ENCODE assay signal across 15 cellular contexts in genomic region chr5:113278976-113279375, GRCh38.
DNase-seq lines count a peak whose midpoint lies in the region; ATAC-seq, FAIRE-seq and TF ChIP-seq lines count a peak whose summit lies in the region.
"Had no signal": no experiment of that assay in that cellular context is flagged by ENCODE, and none has a peak within 500 bp of the region (broad histone marks: within the 10 kb centered on the region; RNA-seq: fewer than 3 reads in every experiment).

No MANE protein-coding gene starts in this region.

- no peak overlapping the region for H2BK15ac ChIP-seq in IMR-90 (ENCODE audit: low read depth, low read length)

- intact Hi-C loops in IMR-90 (cut with micrococcal nuclease) = no loop called here

- H3K4me1 ChIP-seq in IMR-90 (ENCODE audit: control insufficient read depth, insufficient read depth, low read length) (peaks cover 5% of the 10 kb centered on the region), astrocyte (ENCODE audit: insufficient read depth, low read length) (peaks cover 10% of the 10 kb centered on the region), GM23338 (ENCODE audit: insufficient read depth) (peaks cover 28% of the 10 kb centered on the region)

- in situ Hi-C loops in IMR-90 (cut with MboI; ENCODE audit: low sequenced_read_pairs) = no loop called here

- no peak overlapping the region for H2AK5ac ChIP-seq in IMR-90 (ENCODE audit: low read depth, low read length)

- H2AFZ ChIP-seq in IMR-90 (replicated peaks; ENCODE audit: low read length, poor library complexity) (no peak overlapping the region), astrocyte (ENCODE audit: low read depth, low read length) (no peak overlapping the region), GM23338 (no peak overlapping the region)

- no peak overlapping the region for H4K8ac ChIP-seq in IMR-90 (ENCODE audit: low read depth in 2 of 2, low read length in 2 of 2)

- peak; percentile 90 to 91 for ATAC-seq in activated T-cell treated with anti-CD3 and anti-CD28 coated beads, Interleukin-2, amount 50 U/mL, for 72 hours (replicated peaks in 1 of 2)
- peak; percentile 80 for ATAC-seq in IMR-90 (ENCODE audit: low read depth)
- ATAC-seq in stimulated activated naive B cell treated with anti-CD40 and anti-IgM and Interleukin-4, amounts not matched to agents 10 μg/mL and 1 μg/mL and 100 μg/mL, for 72 hours (replicated peaks) = peak; percentile 58 to 75
- no peak for ATAC-seq in HG03159 (IDR thresholded peaks at IDR 0.05; ENCODE audit: unreplicated experiment)
- ATAC-seq in GM23338 = no peak
- ATAC-seq: Right ventricle myocardium inferior had no signal

- peaks cover 0 to 2% of the 10 kb centered on the region in 2 donors for H3K36me3 Mint-ChIP-seq in activated T-cell treated with anti-CD3 and anti-CD28 coated beads, Interleukin-2, amount 50 U/mL, for 72 hours (ENCODE audit: insufficient read depth in 2 of 2)
- H3K36me3 Mint-ChIP-seq in astrocyte (ENCODE audit: low read depth, unreplicated experiment) = no peaks in the 10 kb centered on the region
- H3K36me3 Mint-ChIP-seq in stimulated activated naive B cell treated with anti-CD40 and anti-IgM and Interleukin-4, amounts not matched to agents 10 μg/mL and 1 μg/mL and 100 μg/mL, for 72 hours = no peaks in the 10 kb centered on the region
- H3K36me3 Mint-ChIP-seq in GM23338 (ENCODE audit: low read depth) = no peaks in the 10 kb centered on the region

- H3K4me1 Mint-ChIP-seq in activated T-cell treated with anti-CD3 and anti-CD28 coated beads, Interleukin-2, amount 50 U/mL, for 72 hours (ENCODE audit: low read depth) = peaks cover 33% of the 10 kb centered on the region
- H3K4me1 Mint-ChIP-seq in astrocyte (ENCODE audit: low read depth, unreplicated experiment) = peaks cover 43% of the 10 kb centered on the region
- peaks cover 0 to 2% of the 10 kb centered on the region in 2 donors for H3K4me1 Mint-ChIP-seq in stimulated activated naive B cell treated with anti-CD40 and anti-IgM and Interleukin-4, amounts not matched to agents 10 μg/mL and 1 μg/mL and 100 μg/mL, for 72 hours
- H3K4me1 Mint-ChIP-seq in GM23338 = peaks cover 56% of the 10 kb centered on the region

- H3K9me3 ChIP-seq in IMR-90 (ENCODE audit: control insufficient read depth, insufficient read depth, low read length) = no peaks in the 10 kb centered on the region
- no peaks in the 10 kb centered on the region for H3K9me3 ChIP-seq in astrocyte (ENCODE audit: insufficient read depth, low read depth, low read length)
- H3K9me3 ChIP-seq: HAP-1, vagina had no signal

- no peak overlapping the region for H3K14ac ChIP-seq in IMR-90 (replicated peaks; ENCODE audit: low read depth, low read length)

- H3F3A ChIP-seq in GM23338 (replicated peaks; ENCODE audit: low read depth) = no peaks in the 10 kb centered on the region; the same call in 1 of the 2 replicates

- H3K79me2 ChIP-seq in astrocyte (ENCODE audit: insufficient read depth, low read length) = peaks cover 66% of the 10 kb centered on the region
- peaks cover 16% of the 10 kb centered on the region; the same call in 1 of the 2 replicates for H3K79me2 ChIP-seq in GM23338 (replicated peaks; ENCODE audit: insufficient read depth)

- H4K20me1 ChIP-seq in IMR-90 (ENCODE audit: insufficient read depth, low read length) (peaks cover 56% of the 10 kb centered on the region), astrocyte (ENCODE audit: insufficient read depth, low read length) (peaks cover 51% of the 10 kb centered on the region), GM23338 (replicated peaks; ENCODE audit: insufficient read depth) (no peaks in the 10 kb centered on the region)

- H3K27ac Mint-ChIP-seq in activated T-cell treated with anti-CD3 and anti-CD28 coated beads, Interleukin-2, amount 50 U/mL, for 72 hours = no peak overlapping the region
- no peak overlapping the region for H3K27ac Mint-ChIP-seq in astrocyte (ENCODE audit: unreplicated experiment)
- no peak overlapping the region for H3K27ac Mint-ChIP-seq in stimulated activated naive B cell treated with anti-CD40 and anti-IgM and Interleukin-4, amounts not matched to agents 10 μg/mL and 1 μg/mL and 100 μg/mL, for 72 hours
- no peak overlapping the region for H3K27ac Mint-ChIP-seq in GM23338
- H3K27ac Mint-ChIP-seq: IgD-negative memory B cell had no signal

- H3K36me3 ChIP-seq in IMR-90 (ENCODE audit: control insufficient read depth, insufficient read depth, low read length) = no peaks in the 10 kb centered on the region; the same call in 1 of the 2 replicates
- H3K36me3 ChIP-seq in astrocyte (ENCODE audit: insufficient read depth, low read length) = no peaks in the 10 kb centered on the region
- H3K36me3 ChIP-seq in GM23338 (ENCODE audit: insufficient read depth) = no peaks in the 10 kb centered on the region
- H3K36me3 ChIP-seq: HAP-1, vagina had no signal

- H3K9me2 ChIP-seq in GM23338 (ENCODE audit: insufficient read depth) = no peaks in the 10 kb centered on the region

- H3K4me2 ChIP-seq in IMR-90 (ENCODE audit: low read depth, low read length) (peak overlapping the region; percentile 76), astrocyte (ENCODE audit: low read length) (peak overlapping the region; percentile 32), GM23338 (no peak overlapping the region)

- H3K4ac ChIP-seq in IMR-90 (ENCODE audit: low read depth, low read length) = no peak overlapping the region

- no peak overlapping the region for H4K91ac ChIP-seq in IMR-90 (ENCODE audit: insufficient read depth, low read depth, low read length)

- no peak overlapping the region for H3K4me3 Mint-ChIP-seq in activated T-cell treated with anti-CD3 and anti-CD28 coated beads, Interleukin-2, amount 50 U/mL, for 72 hours
- H3K4me3 Mint-ChIP-seq in astrocyte (ENCODE audit: unreplicated experiment) (no peak overlapping the region), GM23338 (no peak overlapping the region)
- no peak overlapping the region for H3K4me3 Mint-ChIP-seq in stimulated activated naive B cell treated with anti-CD40 and anti-IgM and Interleukin-4, amounts not matched to agents 10 μg/mL and 1 μg/mL and 100 μg/mL, for 72 hours
- H3K4me3 Mint-ChIP-seq: IgD-negative memory B cell had no signal

- H3K9ac ChIP-seq in IMR-90 (ENCODE audit: low read depth, low read length) = no peak overlapping the region
- H3K9ac ChIP-seq in astrocyte (ENCODE audit: low read length) = no peak overlapping the region

- DNase-seq in activated T-cell treated with anti-CD3 and anti-CD28 coated beads, Interleukin-2, amount 50 U/mL, for 72 hours = peak; percentile 11 to 25
- DNase-seq in activated T-cell treated with anti-CD3 and anti-CD28 coated beads, Interleukin-2, amount 50 U/mL, for 1 hour = no peak
- DNase-seq in IMR-90 (peak; percentile 71), astrocyte (ENCODE audit: low read depth) (peak; percentile 77), COLO829 (ENCODE audit: low spot score) (no peak), GM23338 (ENCODE audit: low spot score) (no peak)
- DNase-seq in stimulated activated naive B cell treated with anti-CD40 and anti-IgM and Interleukin-4, amounts not matched to agents 10 μg/mL and 1 μg/mL and 100 μg/mL, for 72 hours = no peak
- DNase-seq: amniotic stem cell had no signal

- no peak overlapping the region for H3K56ac ChIP-seq in IMR-90 (ENCODE audit: extremely low read depth, insufficient read depth, low read length)

- H3K27ac ChIP-seq in IMR-90 (ENCODE audit: insufficient read depth, low read length) (no peak overlapping the region), astrocyte (ENCODE audit: low read depth, low read length) (no peak overlapping the region), GM23338 (ENCODE audit: low read depth) (no peak overlapping the region)
- H3K27ac ChIP-seq: vagina had no signal

- no CpG with 5 or more reads among the region's 4 CpGs for WGBS in IMR-90 (ENCODE audit: extremely low coverage in 2 of 2, insufficient read length in 1 of 2), 2 experiments

- H2AK9ac ChIP-seq in IMR-90 (replicated peaks; ENCODE audit: low read depth, low read length, poor library complexity) = no peak overlapping the region

- H2BK120ac ChIP-seq in IMR-90 (ENCODE audit: low read depth, low read length) = no peak overlapping the region

- peak; percentile 63 for FAIRE-seq in astrocyte (lab: Jason Lieb, UNC)
- FAIRE-seq: frontal cortex, TTC549 had no signal

- no peaks in the 10 kb centered on the region for H3K9me3 Mint-ChIP-seq in activated T-cell treated with anti-CD3 and anti-CD28 coated beads, Interleukin-2, amount 50 U/mL, for 72 hours
- H3K9me3 Mint-ChIP-seq in astrocyte (ENCODE audit: unreplicated experiment) (no peaks in the 10 kb centered on the region), GM23338 (no peaks in the 10 kb centered on the region)
- H3K9me3 Mint-ChIP-seq in stimulated activated naive B cell treated with anti-CD40 and anti-IgM and Interleukin-4, amounts not matched to agents 10 μg/mL and 1 μg/mL and 100 μg/mL, for 72 hours = no peaks in the 10 kb centered on the region
- H3K9me3 Mint-ChIP-seq: IgD-negative memory B cell had no signal

- H3K18ac ChIP-seq in IMR-90 (ENCODE audit: low read depth, low read length) = no peak overlapping the region

- CTCF ChIA-PET in IMR-90 (lab: Yijun Ruan, JAX) = interaction anchor here (0.6 kb wide), 1 partner anchor 41 kb away, joined by 3 read pairs; no protein-coding TSS in a partner anchor

- no peak overlapping the region for H2BK5ac ChIP-seq in IMR-90 (ENCODE audit: low read depth, low read length, poor library complexity, severe bottlenecking)

- no peak for TF ChIP-seq POLR2A in IMR-90 (IDR thresholded peaks at IDR 0.05; ENCODE audit: low read depth, low read length)

- no peak overlapping the region for H4K5ac ChIP-seq in IMR-90 (ENCODE audit: low read depth, low read length)

- no peak for TF ChIP-seq RAD21 in IMR-90 (IDR thresholded peaks at IDR 0.05; ENCODE audit: low read length)

- no TSS peak for BruUV-seq in IMR-90 (replicated peaks; lab: Mats Ljungman, UMichigan)

- H3K9me1 ChIP-seq in IMR-90 (ENCODE audit: insufficient read depth, low read length) = peaks cover 2% of the 10 kb centered on the region; the same call in 1 of the 2 replicates

- H3K23ac ChIP-seq in IMR-90 (ENCODE audit: low read depth, low read length) = no peak overlapping the region

- H3K27me3 ChIP-seq in IMR-90 (ENCODE audit: control insufficient read depth, insufficient read depth, low read length) (no peaks in the 10 kb centered on the region), astrocyte (ENCODE audit: insufficient read depth, low read length) (no peaks in the 10 kb centered on the region), GM23338 (ENCODE audit: insufficient read depth) (no peaks in the 10 kb centered on the region)
- H3K27me3 ChIP-seq: vagina had no signal

- POLR2A ChIA-PET in IMR-90 (lab: Charles Lee; ENCODE audit: unreplicated experiment) = no interaction called here

- H3K4me3 ChIP-seq in IMR-90 (ENCODE audit: insufficient read depth, low read depth, low read length) (no peak overlapping the region), astrocyte (ENCODE audit: insufficient read depth, low read depth, low read length) (no peak overlapping the region), GM23338 (no peak overlapping the region)
- H3K4me3 ChIP-seq: HAP-1, vagina had no signal

- no peak overlapping the region for H2BK20ac ChIP-seq in IMR-90 (ENCODE audit: low read depth, low read length)

- TF ChIP-seq CTCF in IMR-90 (conservative IDR thresholded peaks at IDR 0.05; ENCODE audit: low read depth, low read length) (no peak), astrocyte (IDR thresholded peaks at IDR 0.05; ENCODE audit: insufficient read depth, low read depth, low read length) (no peak), GM23338 (conservative IDR thresholded peaks at IDR 0.05; ENCODE audit: low read depth in 2 of 2) (no peak)

- H3K27me3 Mint-ChIP-seq in activated T-cell treated with anti-CD3 and anti-CD28 coated beads, Interleukin-2, amount 50 U/mL, for 72 hours (ENCODE audit: low read depth) = peaks cover 6% of the 10 kb centered on the region
- H3K27me3 Mint-ChIP-seq in astrocyte (ENCODE audit: low read depth, unreplicated experiment) (no peaks in the 10 kb centered on the region), GM23338 (ENCODE audit: insufficient read depth, low read depth, poor library complexity) (peaks cover 7% of the 10 kb centered on the region)
- peaks cover 0 to 12% of the 10 kb centered on the region in 2 donors for H3K27me3 Mint-ChIP-seq in stimulated activated naive B cell treated with anti-CD40 and anti-IgM and Interleukin-4, amounts not matched to agents 10 μg/mL and 1 μg/mL and 100 μg/mL, for 72 hours
- H3K27me3 Mint-ChIP-seq: IgD-negative memory B cell had no signal

- dilution Hi-C loops in IMR-90 (cut with HindIII; ENCODE audit: low sequenced_read_pairs, unreplicated experiment) = no loop called here

- H3K79me1 ChIP-seq in IMR-90 (ENCODE audit: low read depth in 1 of 2, low read length in 2 of 2) = peaks cover 20 to 38% of the 10 kb centered on the region in 2 experiments

Comparison
In these comparisons a context has a peak if more than half of its experiments do, and no peak if none do; other contexts are left out.
1. DNase-seq: peak in activated T-cell treated with anti-CD3 and anti-CD28 coated beads, Interleukin-2, amount 50 U/mL, for 72 hours (2 of 2), IMR-90 (single experiment) and astrocyte (single experiment); none in activated T-cell treated with anti-CD3 and anti-CD28 coated beads, Interleukin-2, amount 50 U/mL, for 1 hour (single experiment), stimulated activated naive B cell treated with anti-CD40 and anti-IgM and Interleukin-4, amounts not matched to agents 10 μg/mL and 1 μg/mL and 100 μg/mL, for 72 hours (single experiment), COLO829 (single experiment) and GM23338 (single experiment).
2. ATAC-seq: peak in activated T-cell treated with anti-CD3 and anti-CD28 coated beads, Interleukin-2, amount 50 U/mL, for 72 hours (2 of 2), IMR-90 (single experiment) and stimulated activated naive B cell treated with anti-CD40 and anti-IgM and Interleukin-4, amounts not matched to agents 10 μg/mL and 1 μg/mL and 100 μg/mL, for 72 hours (2 of 2); none in HG03159 (single experiment) and GM23338 (single experiment).